ENCODE assay signal across 19 cellular contexts in genomic region chr11:29318134-29318845, GRCh38.
DNase-seq lines count a peak whose midpoint lies in the region; ATAC-seq and TF ChIP-seq lines count a peak whose summit lies in the region.
"Had no signal": no experiment of that assay in that cellular context is flagged by ENCODE, and none has a peak within 500 bp of the region (broad histone marks: within the 10 kb centered on the region; RNA-seq: fewer than 3 reads in every experiment).

No MANE protein-coding gene starts in this region.

- H3K4me2 ChIP-seq in mesenchymal stem cell (ENCODE audit: low read length, poor library complexity, severe bottlenecking), result no peak overlapping the region

- TF ChIP-seq EP300 in stomach (IDR thresholded peaks at IDR 0.05), result no peak

- TF ChIP-seq POLR2A in stomach (IDR thresholded peaks at IDR 0.05), result no peak

- in situ Hi-C loops in astrocyte of the spinal cord (cut with HindIII; ENCODE audit: low sequenced_read_pairs), result no loop called here

- H2BK12ac ChIP-seq in mesenchymal stem cell (ENCODE audit: low read length in 2 of 2), result peak overlapping the region in 1 of 2 experiments; percentile 63

- H2BK5ac ChIP-seq in mesenchymal stem cell (ENCODE audit: low read depth, low read length, poor library complexity, severe bottlenecking), result no peak overlapping the region

- H3K36me3 ChIP-seq in mesenchymal stem cell (ENCODE audit: control insufficient read depth in 1 of 2, insufficient read depth in 2 of 2, low read depth in 1 of 2, low read length in 2 of 2) (no peaks in the 10 kb centered on the region), stomach (no peaks in the 10 kb centered on the region)

- H3K4me3 ChIP-seq in astrocyte of the spinal cord (ENCODE audit: low read depth, low read length) (no peak overlapping the region), mesenchymal stem cell (ENCODE audit: insufficient read depth in 1 of 2, low read depth in 1 of 2, low read length in 2 of 2) (no peak overlapping the region), stomach (no peak overlapping the region)

- H4K91ac ChIP-seq in mesenchymal stem cell (ENCODE audit: low read length), result no peak overlapping the region

- H3K4ac ChIP-seq in mesenchymal stem cell (ENCODE audit: low read depth in 1 of 2, low read length in 2 of 2), result no peak overlapping the region

- no peak for TF ChIP-seq CTCF in astrocyte of the spinal cord (IDR thresholded peaks at IDR 0.05; ENCODE audit: low read depth, low read length)
- TF ChIP-seq CTCF in stomach (IDR thresholded peaks at IDR 0.05), result no peak

- H3K18ac ChIP-seq in mesenchymal stem cell (ENCODE audit: low read depth in 1 of 2, low read length in 2 of 2), result no peak overlapping the region

- no peak overlapping the region for H2BK15ac ChIP-seq in mesenchymal stem cell (ENCODE audit: low read depth, poor library complexity, severe bottlenecking)

- peak; percentile 29 for DNase-seq in AG20443 (ENCODE audit: low spot score)
- DNase-seq in LHCN-M2 (ENCODE audit: low read depth), result peak; percentile 96
- peak; percentile 74 for DNase-seq in astrocyte of the spinal cord (ENCODE audit: low read depth, low spot score)
- no peak for DNase-seq in mesenchymal stem cell
- DNase-seq in effector CD8-positive, alpha-beta T cell (lab: John Stamatoyannopoulos, UW), result no peak
- DNase-seq in stomach, result no peak
- no peak for DNase-seq in left colon
- no peak for DNase-seq in iPS-NIHi7 (ENCODE audit: extremely low spot score)
- DNase-seq: activated CD8-positive, alpha-beta T cell treated with anti-CD3 and anti-CD28 coated beads, Interleukin-2, amount 10 ng/mL, durations not matched to agents 7 days and 5 days; activated T-cell treated with anti-CD3 and anti-CD28 coated beads, Interleukin-2, amount 50 U/mL, for 4 hours; AML-193; Caco-2; effector memory CD8-positive, alpha-beta T cell; GDM1; NCI-H526; right cardiac atrium; stimulated activated naive CD8-positive, alpha-beta T cell treated with anti-CD3 and anti-CD28 coated beads, Interleukin-15, Interleukin-2, amounts not matched to agents 100 U/mL and 50 U/mL, for 24 hours; T-helper 17 cell had no signal

- intact Hi-C loops in stomach (cut with DNase I; ENCODE audit: low total_unique reads), result no loop called here
- intact Hi-C loops in left colon (cut with DNase I, micrococcal nuclease), result no loop called here

- no peak overlapping the region for H3K23ac ChIP-seq in mesenchymal stem cell (ENCODE audit: low read length in 2 of 2)

- no peaks in the 10 kb centered on the region for H3K4me1 ChIP-seq in mesenchymal stem cell (ENCODE audit: control insufficient read depth, insufficient read depth, low read depth, low read length)
- no peaks in the 10 kb centered on the region for H3K4me1 ChIP-seq in stomach

- no peak overlapping the region for H2AFZ ChIP-seq in mesenchymal stem cell (ENCODE audit: low read depth, low read length)

- no peak overlapping the region for H3K14ac ChIP-seq in mesenchymal stem cell (ENCODE audit: low read length in 2 of 2)

- ATAC-seq in left colon, result no peak
- ATAC-seq: activated CD8-positive, alpha-beta T cell treated with anti-CD3 and anti-CD28 coated beads, Interleukin-2, amount 10 ng/mL, durations not matched to agents 7 days and 5 days; activated T-cell treated with anti-CD3 and anti-CD28 coated beads, Interleukin-2, amount 50 U/mL, for 4 hours; effector memory CD8-positive, alpha-beta T cell; right cardiac atrium; stimulated activated naive CD8-positive, alpha-beta T cell treated with anti-CD3 and anti-CD28 coated beads, Interleukin-15, Interleukin-2, amounts not matched to agents 100 U/mL and 50 U/mL, for 24 hours; T-helper 17 cell; WTC11 had no signal

- H3K9me3 ChIP-seq in mesenchymal stem cell (ENCODE audit: control insufficient read depth, low read length), result no peaks in the 10 kb centered on the region
- H3K9me3 ChIP-seq in stomach, result no peaks in the 10 kb centered on the region
- H3K9me3 ChIP-seq: Caco-2 had no signal

- H4K8ac ChIP-seq in mesenchymal stem cell (ENCODE audit: low read length), result no peak overlapping the region

- H2BK120ac ChIP-seq in mesenchymal stem cell (ENCODE audit: low read depth, low read length), result no peak overlapping the region

- 42% methylated on average over 2 of the region's 3 CpGs for WGBS in mesenchymal stem cell
- WGBS in stomach, 5 donors, result 58 to 72% (median 62%) methylated on average over 3 of the region's 3 CpGs

- no peak overlapping the region for H2AK5ac ChIP-seq in mesenchymal stem cell (ENCODE audit: low read length, severe bottlenecking)

- H3K9ac ChIP-seq in mesenchymal stem cell (ENCODE audit: low read length), result no peak overlapping the region

- H3K79me1 ChIP-seq in mesenchymal stem cell (replicated peaks; ENCODE audit: low read length, poor library complexity, severe bottlenecking), result no peaks in the 10 kb centered on the region

- H3K27me3 ChIP-seq in mesenchymal stem cell (ENCODE audit: control insufficient read depth in 1 of 2, insufficient read depth in 1 of 2, low read length in 2 of 2) (no peaks in the 10 kb centered on the region), stomach (no peaks in the 10 kb centered on the region)

- H3K27ac ChIP-seq in mesenchymal stem cell (ENCODE audit: low read length, poor library complexity, severe bottlenecking) (peak overlapping the region; percentile 81), stomach (no peak overlapping the region)

Comparison
In these comparisons a context has a peak if more than half of its experiments do, and no peak if none do; other contexts are left out.
1. DNase-seq: peak in AG20443 (single experiment), LHCN-M2 (single experiment) and astrocyte of the spinal cord (single experiment); none in mesenchymal stem cell (single experiment), effector CD8-positive, alpha-beta T cell (single experiment), stomach (single experiment), left colon (0 of 2) and iPS-NIHi7 (single experiment).